Comparison of ENCODE assay signal across 3 cellular contexts in genomic region chr5:4113905-4114304, GRCh38.
TF ChIP-seq lines count a peak whose summit lies in the region.

No MANE protein-coding gene starts in this region.

TF ChIP-seq in HepG2, 621 proteins besides CTCF, POLR2A, EP300 and RAD21:
- no peak for TF ChIP-seq ZIK1 (CRISPR knock-in tag; IDR thresholded peaks at IDR 0.05; ENCODE audit: borderline replicate concordance, low read depth)
- peak; percentile 64 to 82; a peak in 3 of 4 replicates for TF ChIP-seq MAFK (conservative IDR thresholded peaks at IDR 0.05 in 1 of 2, IDR thresholded peaks at IDR 0.05 in 1 of 2; ENCODE audit: low read length in 2 of 2)
- no peak for TF ChIP-seq ZFYVE20 (CRISPR knock-in tag; IDR thresholded peaks at IDR 0.05; ENCODE audit: borderline replicate concordance, low read depth)
- TF ChIP-seq MAFF (IDR thresholded peaks at IDR 0.05; ENCODE audit: low read depth, low read length), result peak; percentile 61; the same call in 1 of the 2 replicates

TF ChIP-seq in GM23338, 12 proteins besides CTCF, POLR2A, EP300 and RAD21:
- no peak for TF ChIP-seq ZNF114 (CRISPR knock-in tag; IDR thresholded peaks at IDR 0.05)
- no peak for TF ChIP-seq NANOG (IDR thresholded peaks at IDR 0.05; ENCODE audit: borderline replicate concordance)

TF ChIP-seq in H1, 55 proteins besides CTCF, POLR2A, EP300 and RAD21:
- TF ChIP-seq MAFK (IDR thresholded peaks at IDR 0.05; ENCODE audit: low read depth, low read length) (peak; percentile 91), SP2 (IDR thresholded peaks at IDR 0.05; ENCODE audit: low read length) (no peak), CHD7 (IDR thresholded peaks at IDR 0.05; ENCODE audit: insufficient replicate concordance, low read length) (no peak), SIRT6 (IDR thresholded peaks at IDR 0.05; ENCODE audit: low read length) (no peak), TEAD4 (IDR thresholded peaks at IDR 0.05; ENCODE audit: low read depth, low read length) (no peak)
